8 cellular contexts compared by ENCODE assay signal in the genomic region with DNA sequence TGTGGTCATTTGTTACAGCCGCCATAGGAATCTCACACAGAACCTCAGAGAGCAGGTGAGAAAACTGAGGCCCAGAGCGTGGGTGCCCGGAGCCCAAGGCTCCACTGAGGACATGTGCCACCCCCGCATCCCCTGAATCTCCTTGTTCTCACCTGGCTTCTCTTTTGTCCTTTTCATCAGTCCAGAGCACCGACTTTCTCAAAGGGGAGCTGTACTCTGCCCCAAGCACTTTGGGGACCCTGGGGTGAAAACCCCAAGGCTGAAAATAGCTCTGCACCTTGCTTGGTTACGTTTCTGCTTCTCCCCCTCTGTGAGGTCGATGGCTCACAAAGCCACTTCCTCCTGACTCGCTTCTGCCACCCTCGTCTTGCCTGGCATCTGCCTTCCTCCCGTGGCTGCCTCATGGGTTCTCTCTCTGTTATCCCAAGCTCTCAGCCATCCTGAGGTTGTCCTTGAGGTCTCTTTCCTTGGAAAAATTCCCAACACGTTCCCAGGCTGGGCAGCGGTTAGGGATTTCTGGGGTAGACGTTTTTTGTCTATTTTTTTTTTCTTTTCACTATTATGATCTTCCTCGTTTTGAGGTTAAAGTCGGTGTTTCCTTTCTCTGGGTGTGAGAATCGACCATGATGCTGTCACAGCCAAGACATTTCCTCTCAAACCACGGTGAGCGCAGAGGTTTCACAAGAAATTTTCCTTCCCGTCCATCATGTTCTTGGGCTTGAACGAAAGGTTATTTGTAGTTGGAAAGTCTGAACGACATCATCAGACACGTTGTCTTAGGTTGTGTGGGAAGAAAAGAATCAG. TPM values are rescaled to one million over a fixed set of nuclear protein-coding genes. Genes with fewer than 3 reads are reported as not detected.
A peak's percentile ranks its signal among the peaks of the same experiment; 100 is the strongest.
DNase-seq lines count a peak whose midpoint lies in the region; ATAC-seq, FAIRE-seq and TF ChIP-seq lines count a peak whose summit lies in the region.

No MANE protein-coding gene starts in this region.

- H3K4me1 Mint-ChIP-seq in activated naive CD4-positive, alpha-beta T cell treated with anti-CD3 and anti-CD28 coated beads, Interleukin-2, amount 10 ng/mL, durations not matched to agents 7 days and 5 days, result peaks cover 34% of the 10 kb centered on the region

- H3K9me3 Mint-ChIP-seq in activated naive CD4-positive, alpha-beta T cell treated with anti-CD3 and anti-CD28 coated beads, Interleukin-2, amount 10 ng/mL, durations not matched to agents 7 days and 5 days, result no peaks in the 10 kb centered on the region

- H2AFZ ChIP-seq in HepG2 (ENCODE audit: low read length), result no peak overlapping the region

- no peaks in the 10 kb centered on the region for H3K9me3 ChIP-seq in HepG2 (ENCODE audit: low read length)

- DNase-seq in activated naive CD4-positive, alpha-beta T cell treated with anti-CD3 and anti-CD28 coated beads, Interleukin-2, amount 10 ng/mL, durations not matched to agents 7 days and 5 days, result peak; percentile 75
- DNase-seq in stimulated activated CD8-positive, alpha-beta memory T cell treated with anti-CD3 and anti-CD28 coated beads, Interleukin-12 subunit alpha, Interleukin-12 subunit beta, amount 100 ng/mL, for 1 hour (ENCODE audit: low read depth), result peak; percentile 63
- DNase-seq in HepG2 (ENCODE audit: low spot score), result no peak
- no peak for DNase-seq in DMS79 treated with DMSO at 0.1 percent for 48 hours (lab: John Stamatoyannopoulos, UW)
- no peak for DNase-seq in NCI-H774 (lab: John Stamatoyannopoulos, UW)

- CTCF ChIA-PET in activated naive CD4-positive, alpha-beta T cell treated with anti-CD3 and anti-CD28 coated beads, Interleukin-2, amount 10 ng/mL, durations not matched to agents 7 days and 5 days (lab: Charles Lee), result interaction anchor here (1.1 kb wide), 1 partner anchor 117 kb away, joined by 3 read pairs; no protein-coding TSS in a partner anchor
- CTCF ChIA-PET in HepG2 (lab: Yijun Ruan, JAX; ENCODE audit: low intra/inter-chr PET ratio, low total read pairs), result no interaction called here

- TF ChIP-seq RAD21 in HepG2 (CRISPR knock-in tag; IDR thresholded peaks at IDR 0.05), result no peak

- H3K27me3 ChIP-seq in HepG2 (ENCODE audit: control insufficient read depth in 1 of 2, insufficient read depth in 2 of 2, low read length in 2 of 2), result peaks cover 3 to 29% of the 10 kb centered on the region in 2 experiments; a peak in 3 of 5 replicates

- peak overlapping the region; percentile 90 for H3K27ac Mint-ChIP-seq in activated naive CD4-positive, alpha-beta T cell treated with anti-CD3 and anti-CD28 coated beads, Interleukin-2, amount 10 ng/mL, durations not matched to agents 7 days and 5 days

- POLR2A ChIA-PET in HepG2 (lab: Yijun Ruan, JAX), result no interaction called here

- H3K27ac ChIP-seq in HepG2 (ENCODE audit: extremely low read length, insufficient read depth, low read length), result no peak overlapping the region

- peak overlapping the region; percentile 62 for H3K4me3 Mint-ChIP-seq in activated naive CD4-positive, alpha-beta T cell treated with anti-CD3 and anti-CD28 coated beads, Interleukin-2, amount 10 ng/mL, durations not matched to agents 7 days and 5 days

- BruUV-seq in HepG2 (replicated peaks; lab: Mats Ljungman, UMichigan), result no TSS peak

- no peak overlapping the region for H3K9ac ChIP-seq in HepG2 (ENCODE audit: insufficient read depth, low read depth, low read length)

- H3K79me2 ChIP-seq in HepG2 (ENCODE audit: insufficient read depth, low read length), result no peaks in the 10 kb centered on the region

- H3K36me3 ChIP-seq in HepG2 (replicated peaks in 1 of 2; ENCODE audit: control insufficient read depth in 1 of 2, insufficient read depth in 2 of 2, low read length in 2 of 2), result no peaks in the 10 kb centered on the region

- peaks cover 33% of the 10 kb centered on the region for H3K27me3 Mint-ChIP-seq in activated naive CD4-positive, alpha-beta T cell treated with anti-CD3 and anti-CD28 coated beads, Interleukin-2, amount 10 ng/mL, durations not matched to agents 7 days and 5 days

- peak; percentile 51 for TF ChIP-seq POLR2A in GM18505 (IDR thresholded peaks at IDR 0.05; ENCODE audit: borderline replicate concordance, extremely low read depth, insufficient read depth, insufficient read length)
- peak; percentile 46; the same call in 1 of the 2 replicates for TF ChIP-seq POLR2A in Raji (IDR thresholded peaks at IDR 0.05; ENCODE audit: insufficient read depth, low read depth, low read length)
- TF ChIP-seq POLR2A in HepG2 (IDR thresholded peaks at IDR 0.05; ENCODE audit: insufficient read depth in 1 of 2, low read depth in 2 of 2, low read length in 2 of 2), result no peak

- H3K4me1 ChIP-seq in HepG2 (ENCODE audit: insufficient read depth, low read length), result peaks cover 18% of the 10 kb centered on the region

- FAIRE-seq in HepG2 (lab: Jason Lieb, UNC), result no peak

- no peaks in the 10 kb centered on the region for H4K20me1 ChIP-seq in HepG2 (ENCODE audit: insufficient read depth, low read length)

- no peaks in the 10 kb centered on the region for H3K36me3 Mint-ChIP-seq in activated naive CD4-positive, alpha-beta T cell treated with anti-CD3 and anti-CD28 coated beads, Interleukin-2, amount 10 ng/mL, durations not matched to agents 7 days and 5 days

- H3K4me2 ChIP-seq in HepG2 (ENCODE audit: low read depth, low read length), result no peak overlapping the region

- WGBS in HepG2 (ENCODE audit: low lambda C conversion rate), result 36% methylated on average over 22 of the region's 22 CpGs

- ATAC-seq in GM18505 (IDR thresholded peaks at IDR 0.05; ENCODE audit: unreplicated experiment) (peak; percentile 69), HG02852 (IDR thresholded peaks at IDR 0.05; ENCODE audit: unreplicated experiment) (peak; percentile 71), HepG2 (no peak)

- intact Hi-C loops in HepG2 (cut with micrococcal nuclease; ENCODE audit: unreplicated experiment), result no loop called here

- no peak overlapping the region for H3K4me3 ChIP-seq in HepG2 (replicated peaks in 1 of 3; ENCODE audit: insufficient read depth in 1 of 3, low read depth in 2 of 3, low read length in 3 of 3)

- in situ Hi-C loops in HepG2 (cut with HindIII; ENCODE audit: extremely low pct_ligation_motif_present, low pct_unique_long_range_greater_than_20kb), result no loop called here

- TF ChIP-seq CTCF in HepG2 (CRISPR knock-in tag; IDR thresholded peaks at IDR 0.05), result no peak

- no peak for TF ChIP-seq EP300 in HepG2 (IDR thresholded peaks at IDR 0.05; ENCODE audit: low read depth in 2 of 2, low read length in 2 of 2)
- TF ChIP-seq EP300 in HepG2 (CRISPR knock-in tag; IDR thresholded peaks at IDR 0.05; ENCODE audit: borderline replicate concordance), result no peak

TF ChIP-seq in HepG2, 621 proteins besides CTCF, POLR2A, EP300 and RAD21 (continues in another document):
- TF ChIP-seq ATAD3A (CRISPR knock-in tag; IDR thresholded peaks at IDR 0.05) (no peak), ZBTB39 (CRISPR knock-in tag; IDR thresholded peaks at IDR 0.05) (no peak), TP53 (CRISPR knock-in tag; conservative IDR thresholded peaks at IDR 0.05) (no peak), ZBTB7B (CRISPR knock-in tag; IDR thresholded peaks at IDR 0.05) (no peak), ZNF441 (CRISPR knock-in tag; IDR thresholded peaks at IDR 0.05; ENCODE audit: borderline replicate concordance) (no peak)
- TF ChIP-seq, protein P1, sequence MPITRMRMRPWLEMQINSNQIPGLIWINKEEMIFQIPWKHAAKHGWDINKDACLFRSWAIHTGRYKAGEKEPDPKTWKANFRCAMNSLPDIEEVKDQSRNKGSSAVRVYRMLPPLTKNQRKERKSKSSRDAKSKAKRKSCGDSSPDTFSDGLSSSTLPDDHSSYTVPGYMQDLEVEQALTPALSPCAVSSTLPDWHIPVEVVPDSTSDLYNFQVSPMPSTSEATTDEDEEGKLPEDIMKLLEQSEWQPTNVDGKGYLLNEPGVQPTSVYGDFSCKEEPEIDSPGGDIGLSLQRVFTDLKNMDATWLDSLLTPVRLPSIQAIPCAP (CRISPR knock-in tag; IDR thresholded peaks at IDR 0.05; ENCODE audit: low read depth), result no peak

RNA-seq across cellular contexts. Expression of gene IRF8, which starts 37.2 kb away (rescaled TPM):
- total RNA-seq in HepG2 (2016; rRNA removed; fragmentation: Illumina TruSeq; extraction: Trizol), result not detected in 2 replicates
- not detected in 2 replicates for total RNA-seq in HepG2 (2016; cell fraction: cytosol; rRNA removed; fragmentation: Illumina TruSeq; extraction: Trizol; ENCODE audit: low read depth)
- not detected in 2 replicates for total RNA-seq in HepG2 (2016; cell fraction: insoluble cytoplasmic fraction; rRNA removed; fragmentation: Illumina TruSeq; extraction: Trizol)
- total RNA-seq in HepG2 (2016; cell fraction: membrane; rRNA removed; fragmentation: Illumina TruSeq; extraction: Trizol), result not detected in 2 replicates
- not detected in 2 replicates for total RNA-seq in HepG2 (2016; cell fraction: nucleus; rRNA removed; fragmentation: Illumina TruSeq; extraction: Trizol)
- not detected in 2 replicates for polyA plus RNA-seq in HepG2 (2011; rRNA removed)
- polyA plus RNA-seq in HepG2 (2011; cell fraction: cytosol; rRNA removed), result 0.05 TPM in 1 of 2 replicates, not detected in the other
- polyA plus RNA-seq in HepG2 (2011; cell fraction: nucleus; rRNA removed), result 0.28 TPM in 1 of 2 replicates, not detected in the other
- polyA plus RNA-seq in HepG2 (2012), result not detected in 2 replicates
- polyA plus RNA-seq in HepG2 (2016; cell fraction: cytosol; fragmentation: Illumina TruSeq; extraction: Trizol; ENCODE audit: low read depth), result not detected in 2 replicates
- not detected in 2 replicates for polyA plus RNA-seq in HepG2 (2016; cell fraction: insoluble cytoplasmic fraction; fragmentation: Illumina TruSeq; extraction: Trizol; ENCODE audit: low read depth)
- not detected in 2 replicates for polyA plus RNA-seq in HepG2 (2016; cell fraction: membrane; fragmentation: Illumina TruSeq; extraction: Trizol; ENCODE audit: low read depth)
- not detected in 2 replicates for polyA plus RNA-seq in HepG2 (2016; cell fraction: nucleus; fragmentation: Illumina TruSeq; extraction: Trizol; ENCODE audit: insufficient read depth, low read depth)
- polyA minus RNA-seq in HepG2 (2011; rRNA and poly(A)+ RNA removed; ENCODE audit: low replicate concordance), result 0.61 TPM in 1 of 2 replicates, not detected in the other
- not detected in 2 replicates for polyA minus RNA-seq in HepG2 (2011; cell fraction: cytosol; rRNA and poly(A)+ RNA removed)
- not detected in 2 replicates for polyA minus RNA-seq in HepG2 (2011; cell fraction: nucleus; rRNA and poly(A)+ RNA removed)

Comparison
In these comparisons a context has a peak if more than half of its experiments do, and no peak if none do; other contexts are left out.
1. POLR2A ChIP-seq: peak in GM18505 (single experiment) and Raji (single experiment); none in HepG2 (0 of 2).
2. DNase-seq: peak in activated naive CD4-positive, alpha-beta T cell treated with anti-CD3 and anti-CD28 coated beads, Interleukin-2, amount 10 ng/mL, durations not matched to agents 7 days and 5 days (single experiment) and stimulated activated CD8-positive, alpha-beta memory T cell treated with anti-CD3 and anti-CD28 coated beads, Interleukin-12 subunit alpha, Interleukin-12 subunit beta, amount 100 ng/mL, for 1 hour (single experiment); none in HepG2 (single experiment), DMS79 treated with DMSO at 0.1 percent for 48 hours (single experiment) and NCI-H774 (single experiment).